In genomic region chr15:85757939-85758654, GRCh38 we compare ENCODE assay signal across 12 cellular contexts.
"Had no signal": no experiment of that assay in that cellular context is flagged by ENCODE, and none has a peak within 500 bp of the region (broad histone marks: within the 10 kb centered on the region; RNA-seq: fewer than 3 reads in every experiment).

No MANE protein-coding gene starts in this region.

- H3K9me3 Mint-ChIP-seq: activated naive CD8-positive, alpha-beta T cell treated with anti-CD3 and anti-CD28 coated beads for 36 hours; memory B cell; natural killer cell; T-cell; type B pancreatic cell; WTC11 had no signal

- DNase-seq: activated CD4-positive, alpha-beta T cell treated with anti-CD3 and anti-CD28 coated beads for 48 hours; activated naive CD8-positive, alpha-beta T cell treated with anti-CD3 and anti-CD28 coated beads for 36 hours; anterior cingulate cortex; natural killer cell; retina; small intestine; T-cell had no signal

- H3K4me3 Mint-ChIP-seq: activated naive CD8-positive, alpha-beta T cell treated with anti-CD3 and anti-CD28 coated beads for 36 hours; memory B cell; natural killer cell; T-cell; type B pancreatic cell; WTC11 had no signal

- ATAC-seq: natural killer cell, pancreas, T-cell, WTC11 had no signal

- H3K36me3 Mint-ChIP-seq: memory B cell, natural killer cell had no signal

- H3K27ac Mint-ChIP-seq: activated naive CD8-positive, alpha-beta T cell treated with anti-CD3 and anti-CD28 coated beads for 36 hours; memory B cell; natural killer cell; T-cell; type B pancreatic cell; WTC11 had no signal

- H3K27ac ChIP-seq: pancreas, SJSA1 had no signal

- H3K27me3 Mint-ChIP-seq: activated naive CD8-positive, alpha-beta T cell treated with anti-CD3 and anti-CD28 coated beads for 36 hours; memory B cell; T-cell; type B pancreatic cell had no signal
